Comparison of ENCODE assay signal across 8 cellular contexts in genomic region chr10:128211953-128212727, GRCh38.
A peak's percentile ranks its signal among the peaks of the same experiment; 100 is the strongest.
DNase-seq lines count a peak whose midpoint lies in the region; ATAC-seq and TF ChIP-seq lines count a peak whose summit lies in the region.

No MANE protein-coding gene starts in this region.

- H3K4me2 ChIP-seq in PC-9 (peak overlapping the region; percentile 30; the same call in 1 of the 2 replicates), fibroblast of lung (ENCODE audit: extremely low read depth, insufficient read depth, low read length) (peak overlapping the region; percentile 38), neural cell (ENCODE audit: low read length) (no peak overlapping the region)

- ATAC-seq in GM21529 (IDR thresholded peaks at IDR 0.05; ENCODE audit: unreplicated experiment), result peak; percentile 95

- H3K27ac Mint-ChIP-seq in activated T-cell treated with anti-CD3 and anti-CD28 coated beads, Interleukin-2, amount 50 U/mL, for 24 hours, result peak overlapping the region; percentile 83

- H3K36me3 Mint-ChIP-seq in activated T-cell treated with anti-CD3 and anti-CD28 coated beads, Interleukin-2, amount 50 U/mL, for 24 hours (ENCODE audit: low read depth), result no peaks in the 10 kb centered on the region

- POLR2A ChIA-PET in PC-9 (lab: Charles Lee; ENCODE audit: unreplicated experiment), result no interaction called here

- DNase-seq in DMS53 (lab: John Stamatoyannopoulos, UW) (peak; percentile 83), HuH-7 (ENCODE audit: low spot score) (peak; percentile 88), PC-9 (peak; percentile 37 to 67), fibroblast of lung (ENCODE audit: low read depth in 2 of 2) (peak; percentile 43 to 54)
- DNase-seq in activated T-cell treated with anti-CD3 and anti-CD28 coated beads, Interleukin-2, amount 50 U/mL, for 24 hours, result peak; percentile 91
- DNase-seq in stimulated activated naive CD4-positive, alpha-beta T cell treated with Interleukin-2 at 50 U/mL for 16 hours (lab: John Stamatoyannopoulos, UW), result peak; percentile 77

- no peaks in the 10 kb centered on the region for H3K27me3 Mint-ChIP-seq in activated T-cell treated with anti-CD3 and anti-CD28 coated beads, Interleukin-2, amount 50 U/mL, for 24 hours

- BruUV-seq in PC-9 (replicated peaks; lab: Mats Ljungman, UMichigan), result no TSS peak

- no peaks in the 10 kb centered on the region for H3K79me2 ChIP-seq in PC-9 (ENCODE audit: low read depth)
- H3K79me2 ChIP-seq in fibroblast of lung (ENCODE audit: control insufficient read depth, insufficient read depth, low read length), result no peaks in the 10 kb centered on the region
- H3K79me2 ChIP-seq in neural cell (replicated peaks; ENCODE audit: insufficient read depth, low read length), result no peaks in the 10 kb centered on the region

- peak overlapping the region; percentile 63 for H3K4me3 Mint-ChIP-seq in activated T-cell treated with anti-CD3 and anti-CD28 coated beads, Interleukin-2, amount 50 U/mL, for 24 hours

- CTCF ChIA-PET in PC-9 (lab: Charles Lee), result interaction anchor here (0.6 kb wide), 1 partner anchor 289 kb away, joined by 8 read pairs; no protein-coding TSS in a partner anchor

- H3K4me3 ChIP-seq in PC-9 (no peak overlapping the region), fibroblast of lung (replicated peaks in 1 of 4; ENCODE audit: control extremely low read depth in 1 of 4, insufficient read depth in 1 of 4, low read depth in 3 of 4, low read length in 4 of 4) (no peak overlapping the region), neural cell (ENCODE audit: low read length) (peak overlapping the region; percentile 62)

- peak; percentile 61 for TF ChIP-seq RAD21 in neural cell (conservative IDR thresholded peaks at IDR 0.05)

- no peaks in the 10 kb centered on the region for H4K20me1 ChIP-seq in PC-9 (ENCODE audit: insufficient read depth)
- no peaks in the 10 kb centered on the region for H4K20me1 ChIP-seq in fibroblast of lung (ENCODE audit: control insufficient read depth, extremely low read depth, insufficient read depth, low read length)
- H4K20me1 ChIP-seq in neural cell (ENCODE audit: insufficient read depth), result no peaks in the 10 kb centered on the region

- H3K9me3 Mint-ChIP-seq in activated T-cell treated with anti-CD3 and anti-CD28 coated beads, Interleukin-2, amount 50 U/mL, for 24 hours, result no peaks in the 10 kb centered on the region

- H3K4me1 ChIP-seq in PC-9 (replicated peaks; ENCODE audit: insufficient read depth), result no peaks in the 10 kb centered on the region
- no peaks in the 10 kb centered on the region for H3K4me1 ChIP-seq in fibroblast of lung (ENCODE audit: control insufficient read depth, extremely low read depth, insufficient read depth, low read length)

- peaks cover 14% of the 10 kb centered on the region for H3K4me1 Mint-ChIP-seq in activated T-cell treated with anti-CD3 and anti-CD28 coated beads, Interleukin-2, amount 50 U/mL, for 24 hours (ENCODE audit: low read depth)

- H3F3A ChIP-seq in PC-9 (ENCODE audit: insufficient read depth, low read depth) (no peaks in the 10 kb centered on the region), neural cell (ENCODE audit: insufficient read depth, low read length, poor library complexity, severe bottlenecking) (no peaks in the 10 kb centered on the region)

- no peaks in the 10 kb centered on the region for H3K9me3 ChIP-seq in PC-9 (ENCODE audit: insufficient read depth, low read depth)
- no peaks in the 10 kb centered on the region for H3K9me3 ChIP-seq in fibroblast of lung (ENCODE audit: control insufficient read depth, insufficient read depth, low read depth, low read length)
- H3K9me3 ChIP-seq in neural cell (ENCODE audit: low read length), result no peaks in the 10 kb centered on the region

- no peak overlapping the region for H3K9ac ChIP-seq in fibroblast of lung (ENCODE audit: insufficient read depth, low read length)
- no peak overlapping the region for H3K9ac ChIP-seq in neural cell (ENCODE audit: low read length)

- no peak overlapping the region for H3K27ac ChIP-seq in PC-9
- no peak overlapping the region for H3K27ac ChIP-seq in fibroblast of lung (ENCODE audit: insufficient read depth, low read length)
- H3K27ac ChIP-seq in neural cell (ENCODE audit: low read length), result no peak overlapping the region

- TF ChIP-seq EP300 in neural cell (conservative IDR thresholded peaks at IDR 0.05; ENCODE audit: poor library complexity, severe bottlenecking), result no peak

- no peak overlapping the region for H2AFZ ChIP-seq in PC-9
- no peak overlapping the region for H2AFZ ChIP-seq in fibroblast of lung (ENCODE audit: low read length)
- H2AFZ ChIP-seq in neural cell (ENCODE audit: low read depth, low read length), result no peak overlapping the region

- H3K9me2 ChIP-seq in PC-9 (ENCODE audit: insufficient read depth), result no peaks in the 10 kb centered on the region
- H3K9me2 ChIP-seq in neural cell (ENCODE audit: insufficient read depth, low read length), result no peaks in the 10 kb centered on the region

- peaks cover 58% of the 10 kb centered on the region for H3K27me3 ChIP-seq in PC-9 (ENCODE audit: insufficient read depth, low read depth)
- H3K27me3 ChIP-seq in fibroblast of lung (ENCODE audit: control insufficient read depth, insufficient read depth, low read length), result no peaks in the 10 kb centered on the region
- peaks cover 11% of the 10 kb centered on the region for H3K27me3 ChIP-seq in neural cell (ENCODE audit: insufficient read depth, low read depth, low read length)

- intact Hi-C loops in PC-9 (cut with micrococcal nuclease; ENCODE audit: unreplicated experiment), result no loop called here

- H3K36me3 ChIP-seq in PC-9 (ENCODE audit: low read depth) (no peaks in the 10 kb centered on the region), fibroblast of lung (ENCODE audit: control insufficient read depth, insufficient read depth, low read length) (no peaks in the 10 kb centered on the region), neural cell (ENCODE audit: insufficient read depth, low read length) (no peaks in the 10 kb centered on the region)

- peak; percentile 75 for TF ChIP-seq CTCF in PC-9 (conservative IDR thresholded peaks at IDR 0.05)
- peak; percentile 71 to 74 for TF ChIP-seq CTCF in fibroblast of lung (conservative IDR thresholded peaks at IDR 0.05 in 1 of 2, IDR thresholded peaks at IDR 0.05 in 1 of 2; ENCODE audit: low read depth in 1 of 2, low read length in 2 of 2)
- TF ChIP-seq CTCF in neural cell (IDR thresholded peaks at IDR 0.05; ENCODE audit: poor library complexity, severe bottlenecking), result peak; percentile 90

TF ChIP-seq in neural cell, 6 proteins besides CTCF, POLR2A, EP300 and RAD21:
- no peak for TF ChIP-seq TAF1 (IDR thresholded peaks at IDR 0.05; ENCODE audit: low read depth)
- peak; percentile 77 for TF ChIP-seq SMC3 (conservative IDR thresholded peaks at IDR 0.05; ENCODE audit: poor library complexity)
- TF ChIP-seq POLR2AphosphoS5 (IDR thresholded peaks at IDR 0.05), result no peak
- no peak for TF ChIP-seq EZH2 (IDR thresholded peaks at IDR 0.05; ENCODE audit: borderline replicate concordance, insufficient read depth, low read length, poor library complexity, severe bottlenecking)
- TF ChIP-seq MXI1 (conservative IDR thresholded peaks at IDR 0.05; ENCODE audit: poor library complexity, severe bottlenecking), result no peak
